ENCODE assay signal across 25 cellular contexts in genomic region chr17:59469786-59470485, GRCh38.
"Had no signal": no experiment of that assay in that cellular context is flagged by ENCODE, and none has a peak within 500 bp of the region (broad histone marks: within the 10 kb centered on the region; RNA-seq: fewer than 3 reads in every experiment).

No MANE protein-coding gene starts in this region.

- H3K27me3 ChIP-seq: adrenal gland, colonic mucosa, dorsolateral prefrontal cortex, gastrocnemius medialis, neural progenitor cell, sigmoid colon, spleen, testis, upper lobe of left lung had no signal

- H3K4me3 ChIP-seq: adrenal gland, colonic mucosa, dorsolateral prefrontal cortex, esophagus squamous epithelium, gastrocnemius medialis, lower lobe of right lung, neural progenitor cell, sigmoid colon, spleen, testis, upper lobe of left lung had no signal

- H3K4me1 Mint-ChIP-seq: naive B cell had no signal

- H3K9me3 ChIP-seq: adrenal gland, colonic mucosa, esophagus squamous epithelium, gastrocnemius medialis, lower lobe of right lung, sigmoid colon, spleen, testis, upper lobe of left lung had no signal

- H3K27ac Mint-ChIP-seq: activated naive CD4-positive, alpha-beta T cell treated with anti-CD3 and anti-CD28 coated beads, Interleukin-2, amount 50 U/mL, for 24 hours; naive B cell; neural progenitor cell had no signal

- ATAC-seq: effector memory CD8-positive, alpha-beta T cell; gastrocnemius medialis; left cardiac atrium; lower lobe of right lung had no signal

- H3K27me3 Mint-ChIP-seq: activated naive CD4-positive, alpha-beta T cell treated with anti-CD3 and anti-CD28 coated beads, Interleukin-2, amount 50 U/mL, for 24 hours; effector memory CD8-positive, alpha-beta T cell had no signal

- H3K4me1 ChIP-seq: adrenal gland, colonic mucosa, gastrocnemius medialis, sigmoid colon, spleen, testis, upper lobe of left lung had no signal

- H2AFZ ChIP-seq: neural progenitor cell had no signal

- H3K36me3 ChIP-seq: adrenal gland, colonic mucosa, esophagus squamous epithelium, gastrocnemius medialis, lower lobe of right lung, neural progenitor cell, sigmoid colon, spleen, upper lobe of left lung had no signal

- DNase-seq: activated gamma-delta T cell treated with Interleukin-2 at 50 U/mL for 16 hours; central memory CD4-positive, alpha-beta T cell; colonic mucosa; dorsolateral prefrontal cortex; effector memory CD8-positive, alpha-beta T cell; esophagus squamous epithelium; gastrocnemius medialis; islet precursor cell; left cardiac atrium; lower lobe of right lung; mesendoderm; naive B cell; posterior cingulate gyrus; sigmoid colon; spleen; stimulated activated CD4-positive, alpha-beta T cell treated with anti-CD3 and anti-CD28 coated beads, Interleukin-4, amount 100 ng/mL, for 1 hour; stimulated activated naive CD4-positive, alpha-beta T cell; T-helper 1 cell; testis; upper lobe of left lung had no signal

- FAIRE-seq: astrocyte, TTC549 had no signal

- H3K4me3 Mint-ChIP-seq: activated naive CD4-positive, alpha-beta T cell treated with anti-CD3 and anti-CD28 coated beads, Interleukin-2, amount 50 U/mL, for 24 hours; naive B cell; neural progenitor cell had no signal

- H3K27ac ChIP-seq: adrenal gland, colonic mucosa, dorsolateral prefrontal cortex, esophagus squamous epithelium, gastrocnemius medialis, lower lobe of right lung, neural progenitor cell, sigmoid colon, spleen, testis, upper lobe of left lung had no signal

- H3K9ac ChIP-seq: neural progenitor cell had no signal

- H3K36me3 Mint-ChIP-seq: activated naive CD4-positive, alpha-beta T cell treated with anti-CD3 and anti-CD28 coated beads, Interleukin-2, amount 50 U/mL, for 24 hours; naive B cell; neural progenitor cell had no signal

- H3K4me2 ChIP-seq: neural progenitor cell had no signal

- H3K9me3 Mint-ChIP-seq: activated naive CD4-positive, alpha-beta T cell treated with anti-CD3 and anti-CD28 coated beads, Interleukin-2, amount 50 U/mL, for 24 hours; effector memory CD8-positive, alpha-beta T cell; naive B cell; neural progenitor cell had no signal
